ENCODE assay signal across 1 cellular context in the genomic region with DNA sequence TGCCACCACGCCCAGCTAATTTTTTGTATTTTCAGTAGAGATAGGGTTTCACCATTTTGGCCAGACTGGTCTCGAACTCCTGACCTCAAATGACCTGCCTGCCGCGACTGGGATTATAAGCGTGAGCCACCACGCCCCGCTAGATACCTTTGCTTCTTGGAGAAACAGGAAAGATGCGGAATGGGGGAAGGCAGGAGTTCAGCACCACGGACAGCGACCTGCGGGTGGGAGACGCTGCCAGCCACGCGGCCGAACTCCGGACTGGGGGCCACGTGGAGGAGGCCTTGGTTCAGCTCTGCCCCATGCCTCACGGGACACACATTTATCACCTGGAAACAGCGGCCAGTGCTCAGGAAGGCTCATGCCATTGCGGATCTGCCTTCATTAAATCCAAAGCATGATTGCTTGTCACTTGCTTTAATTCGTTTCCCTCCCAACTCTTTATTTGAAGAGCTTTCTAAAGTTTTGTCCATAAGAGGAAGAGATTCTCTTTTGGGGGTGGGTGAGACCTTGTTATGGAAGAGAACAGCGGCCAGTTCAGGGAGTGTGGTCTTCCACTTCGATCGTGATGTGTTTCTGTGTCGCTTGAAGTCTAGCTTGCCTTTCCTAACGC.
TF ChIP-seq lines count a peak whose summit lies in the region.

No MANE protein-coding gene starts in this region.

TF ChIP-seq in HepG2, 621 proteins besides CTCF, POLR2A, EP300 and RAD21 (continued from another document and continues in another):
- TF ChIP-seq, protein P1, sequence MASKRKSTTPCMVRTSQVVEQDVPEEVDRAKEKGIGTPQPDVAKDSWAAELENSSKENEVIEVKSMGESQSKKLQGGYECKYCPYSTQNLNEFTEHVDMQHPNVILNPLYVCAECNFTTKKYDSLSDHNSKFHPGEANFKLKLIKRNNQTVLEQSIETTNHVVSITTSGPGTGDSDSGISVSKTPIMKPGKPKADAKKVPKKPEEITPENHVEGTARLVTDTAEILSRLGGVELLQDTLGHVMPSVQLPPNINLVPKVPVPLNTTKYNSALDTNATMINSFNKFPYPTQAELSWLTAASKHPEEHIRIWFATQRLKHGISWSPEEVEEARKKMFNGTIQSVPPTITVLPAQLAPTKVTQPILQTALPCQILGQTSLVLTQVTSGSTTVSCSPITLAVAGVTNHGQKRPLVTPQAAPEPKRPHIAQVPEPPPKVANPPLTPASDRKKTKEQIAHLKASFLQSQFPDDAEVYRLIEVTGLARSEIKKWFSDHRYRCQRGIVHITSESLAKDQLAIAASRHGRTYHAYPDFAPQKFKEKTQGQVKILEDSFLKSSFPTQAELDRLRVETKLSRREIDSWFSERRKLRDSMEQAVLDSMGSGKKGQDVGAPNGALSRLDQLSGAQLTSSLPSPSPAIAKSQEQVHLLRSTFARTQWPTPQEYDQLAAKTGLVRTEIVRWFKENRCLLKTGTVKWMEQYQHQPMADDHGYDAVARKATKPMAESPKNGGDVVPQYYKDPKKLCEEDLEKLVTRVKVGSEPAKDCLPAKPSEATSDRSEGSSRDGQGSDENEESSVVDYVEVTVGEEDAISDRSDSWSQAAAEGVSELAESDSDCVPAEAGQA (IDR thresholded peaks at IDR 0.05; ENCODE audit: low read depth), result no peak
- TF ChIP-seq, protein P1 (CRISPR knock-in tag; IDR thresholded peaks at IDR 0.05; ENCODE audit: borderline replicate concordance), result peak; percentile 96
- TF ChIP-seq FOSL2 (CRISPR knock-in tag; IDR thresholded peaks at IDR 0.05) (peak; percentile 62), FOXJ3 (CRISPR knock-in tag; IDR thresholded peaks at IDR 0.05; ENCODE audit: borderline replicate concordance) (no peak), SALL1 (CRISPR knock-in tag; IDR thresholded peaks at IDR 0.05) (peak; percentile 98), ZMYM3 (CRISPR knock-in tag; IDR thresholded peaks at IDR 0.05) (no peak), SIN3A (IDR thresholded peaks at IDR 0.05; ENCODE audit: borderline replicate concordance, low read depth, low read length) (peak; percentile 94; the same call in 1 of the 2 replicates), ZNF354B (CRISPR knock-in tag; IDR thresholded peaks at IDR 0.05) (0 out of 2 replicates have a peak, but pooled peaks have one; percentile 56), SOX6 (IDR thresholded peaks at IDR 0.05) (no peak), SOX6 (CRISPR knock-in tag; IDR thresholded peaks at IDR 0.05) (peak; percentile 45; the same call in 1 of the 2 replicates), PCBP1 (IDR thresholded peaks at IDR 0.05; ENCODE audit: borderline replicate concordance, low read depth, low read length) (no peak), KLF11 (CRISPR knock-in tag; IDR thresholded peaks at IDR 0.05) (peak; percentile 99), ZNF180 (CRISPR knock-in tag; IDR thresholded peaks at IDR 0.05; ENCODE audit: borderline replicate concordance, low read depth) (peak; percentile 52; the same call in 1 of the 2 replicates), HMG20A (CRISPR knock-in tag; IDR thresholded peaks at IDR 0.05; ENCODE audit: borderline replicate concordance) (no peak; the same call in 1 of the 2 replicates), KLF16 (CRISPR knock-in tag; IDR thresholded peaks at IDR 0.05) (peak in 1 of 2 experiments; percentile 99; a peak in 2 of 4 replicates)
- TF ChIP-seq, protein P2, sequence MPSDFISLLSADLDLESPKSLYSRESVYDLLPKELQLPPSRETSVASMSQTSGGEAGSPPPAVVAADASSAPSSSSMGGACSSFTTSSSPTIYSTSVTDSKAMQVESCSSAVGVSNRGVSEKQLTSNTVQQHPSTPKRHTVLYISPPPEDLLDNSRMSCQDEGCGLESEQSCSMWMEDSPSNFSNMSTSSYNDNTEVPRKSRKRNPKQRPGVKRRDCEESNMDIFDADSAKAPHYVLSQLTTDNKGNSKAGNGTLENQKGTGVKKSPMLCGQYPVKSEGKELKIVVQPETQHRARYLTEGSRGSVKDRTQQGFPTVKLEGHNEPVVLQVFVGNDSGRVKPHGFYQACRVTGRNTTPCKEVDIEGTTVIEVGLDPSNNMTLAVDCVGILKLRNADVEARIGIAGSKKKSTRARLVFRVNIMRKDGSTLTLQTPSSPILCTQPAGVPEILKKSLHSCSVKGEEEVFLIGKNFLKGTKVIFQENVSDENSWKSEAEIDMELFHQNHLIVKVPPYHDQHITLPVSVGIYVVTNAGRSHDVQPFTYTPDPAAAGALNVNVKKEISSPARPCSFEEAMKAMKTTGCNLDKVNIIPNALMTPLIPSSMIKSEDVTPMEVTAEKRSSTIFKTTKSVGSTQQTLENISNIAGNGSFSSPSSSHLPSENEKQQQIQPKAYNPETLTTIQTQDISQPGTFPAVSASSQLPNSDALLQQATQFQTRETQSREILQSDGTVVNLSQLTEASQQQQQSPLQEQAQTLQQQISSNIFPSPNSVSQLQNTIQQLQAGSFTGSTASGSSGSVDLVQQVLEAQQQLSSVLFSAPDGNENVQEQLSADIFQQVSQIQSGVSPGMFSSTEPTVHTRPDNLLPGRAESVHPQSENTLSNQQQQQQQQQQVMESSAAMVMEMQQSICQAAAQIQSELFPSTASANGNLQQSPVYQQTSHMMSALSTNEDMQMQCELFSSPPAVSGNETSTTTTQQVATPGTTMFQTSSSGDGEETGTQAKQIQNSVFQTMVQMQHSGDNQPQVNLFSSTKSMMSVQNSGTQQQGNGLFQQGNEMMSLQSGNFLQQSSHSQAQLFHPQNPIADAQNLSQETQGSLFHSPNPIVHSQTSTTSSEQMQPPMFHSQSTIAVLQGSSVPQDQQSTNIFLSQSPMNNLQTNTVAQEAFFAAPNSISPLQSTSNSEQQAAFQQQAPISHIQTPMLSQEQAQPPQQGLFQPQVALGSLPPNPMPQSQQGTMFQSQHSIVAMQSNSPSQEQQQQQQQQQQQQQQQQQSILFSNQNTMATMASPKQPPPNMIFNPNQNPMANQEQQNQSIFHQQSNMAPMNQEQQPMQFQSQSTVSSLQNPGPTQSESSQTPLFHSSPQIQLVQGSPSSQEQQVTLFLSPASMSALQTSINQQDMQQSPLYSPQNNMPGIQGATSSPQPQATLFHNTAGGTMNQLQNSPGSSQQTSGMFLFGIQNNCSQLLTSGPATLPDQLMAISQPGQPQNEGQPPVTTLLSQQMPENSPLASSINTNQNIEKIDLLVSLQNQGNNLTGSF (CRISPR knock-in tag; IDR thresholded peaks at IDR 0.05), result peak; percentile 98
- TF ChIP-seq, protein P3, sequence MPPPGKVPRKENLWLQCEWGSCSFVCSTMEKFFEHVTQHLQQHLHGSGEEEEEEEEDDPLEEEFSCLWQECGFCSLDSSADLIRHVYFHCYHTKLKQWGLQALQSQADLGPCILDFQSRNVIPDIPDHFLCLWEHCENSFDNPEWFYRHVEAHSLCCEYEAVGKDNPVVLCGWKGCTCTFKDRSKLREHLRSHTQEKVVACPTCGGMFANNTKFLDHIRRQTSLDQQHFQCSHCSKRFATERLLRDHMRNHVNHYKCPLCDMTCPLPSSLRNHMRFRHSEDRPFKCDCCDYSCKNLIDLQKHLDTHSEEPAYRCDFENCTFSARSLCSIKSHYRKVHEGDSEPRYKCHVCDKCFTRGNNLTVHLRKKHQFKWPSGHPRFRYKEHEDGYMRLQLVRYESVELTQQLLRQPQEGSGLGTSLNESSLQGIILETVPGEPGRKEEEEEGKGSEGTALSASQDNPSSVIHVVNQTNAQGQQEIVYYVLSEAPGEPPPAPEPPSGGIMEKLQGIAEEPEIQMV (CRISPR knock-in tag; IDR thresholded peaks at IDR 0.05; ENCODE audit: low read depth), result peak; percentile 83
- TF ChIP-seq, protein P4, sequence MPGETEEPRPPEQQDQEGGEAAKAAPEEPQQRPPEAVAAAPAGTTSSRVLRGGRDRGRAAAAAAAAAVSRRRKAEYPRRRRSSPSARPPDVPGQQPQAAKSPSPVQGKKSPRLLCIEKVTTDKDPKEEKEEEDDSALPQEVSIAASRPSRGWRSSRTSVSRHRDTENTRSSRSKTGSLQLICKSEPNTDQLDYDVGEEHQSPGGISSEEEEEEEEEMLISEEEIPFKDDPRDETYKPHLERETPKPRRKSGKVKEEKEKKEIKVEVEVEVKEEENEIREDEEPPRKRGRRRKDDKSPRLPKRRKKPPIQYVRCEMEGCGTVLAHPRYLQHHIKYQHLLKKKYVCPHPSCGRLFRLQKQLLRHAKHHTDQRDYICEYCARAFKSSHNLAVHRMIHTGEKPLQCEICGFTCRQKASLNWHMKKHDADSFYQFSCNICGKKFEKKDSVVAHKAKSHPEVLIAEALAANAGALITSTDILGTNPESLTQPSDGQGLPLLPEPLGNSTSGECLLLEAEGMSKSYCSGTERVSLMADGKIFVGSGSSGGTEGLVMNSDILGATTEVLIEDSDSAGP (CRISPR knock-in tag; IDR thresholded peaks at IDR 0.05; ENCODE audit: borderline replicate concordance), result peak; percentile 44; the same call in 1 of the 2 replicates
- TF ChIP-seq, protein P5, sequence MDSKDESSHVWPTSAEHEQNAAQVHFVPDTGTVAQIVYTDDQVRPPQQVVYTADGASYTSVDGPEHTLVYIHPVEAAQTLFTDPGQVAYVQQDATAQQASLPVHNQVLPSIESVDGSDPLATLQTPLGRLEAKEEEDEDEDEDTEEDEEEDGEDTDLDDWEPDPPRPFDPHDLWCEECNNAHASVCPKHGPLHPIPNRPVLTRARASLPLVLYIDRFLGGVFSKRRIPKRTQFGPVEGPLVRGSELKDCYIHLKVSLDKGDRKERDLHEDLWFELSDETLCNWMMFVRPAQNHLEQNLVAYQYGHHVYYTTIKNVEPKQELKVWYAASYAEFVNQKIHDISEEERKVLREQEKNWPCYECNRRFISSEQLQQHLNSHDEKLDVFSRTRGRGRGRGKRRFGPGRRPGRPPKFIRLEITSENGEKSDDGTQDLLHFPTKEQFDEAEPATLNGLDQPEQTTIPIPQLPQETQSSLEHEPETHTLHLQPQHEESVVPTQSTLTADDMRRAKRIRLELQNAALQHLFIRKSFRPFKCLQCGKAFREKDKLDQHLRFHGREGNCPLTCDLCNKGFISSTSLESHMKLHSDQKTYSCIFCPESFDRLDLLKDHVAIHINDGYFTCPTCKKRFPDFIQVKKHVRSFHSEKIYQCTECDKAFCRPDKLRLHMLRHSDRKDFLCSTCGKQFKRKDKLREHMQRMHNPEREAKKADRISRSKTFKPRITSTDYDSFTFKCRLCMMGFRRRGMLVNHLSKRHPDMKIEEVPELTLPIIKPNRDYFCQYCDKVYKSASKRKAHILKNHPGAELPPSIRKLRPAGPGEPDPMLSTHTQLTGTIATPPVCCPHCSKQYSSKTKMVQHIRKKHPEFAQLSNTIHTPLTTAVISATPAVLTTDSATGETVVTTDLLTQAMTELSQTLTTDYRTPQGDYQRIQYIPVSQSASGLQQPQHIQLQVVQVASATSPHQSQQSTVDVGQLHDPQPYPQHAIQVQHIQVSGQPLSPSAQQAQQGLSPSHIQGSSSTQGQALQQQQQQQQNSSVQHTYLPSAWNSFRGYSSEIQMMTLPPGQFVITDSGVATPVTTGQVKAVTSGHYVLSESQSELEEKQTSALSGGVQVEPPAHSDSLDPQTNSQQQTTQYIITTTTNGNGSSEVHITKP (CRISPR knock-in tag; IDR thresholded peaks at IDR 0.05; ENCODE audit: low read depth), result no peak
- TF ChIP-seq, protein P6, sequence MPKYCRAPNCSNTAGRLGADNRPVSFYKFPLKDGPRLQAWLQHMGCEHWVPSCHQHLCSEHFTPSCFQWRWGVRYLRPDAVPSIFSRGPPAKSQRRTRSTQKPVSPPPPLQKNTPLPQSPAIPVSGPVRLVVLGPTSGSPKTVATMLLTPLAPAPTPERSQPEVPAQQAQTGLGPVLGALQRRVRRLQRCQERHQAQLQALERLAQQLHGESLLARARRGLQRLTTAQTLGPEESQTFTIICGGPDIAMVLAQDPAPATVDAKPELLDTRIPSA (CRISPR knock-in tag; IDR thresholded peaks at IDR 0.05; ENCODE audit: borderline replicate concordance), result peak; percentile 72; the same call in 1 of the 2 replicates
- TF ChIP-seq, protein P7, sequence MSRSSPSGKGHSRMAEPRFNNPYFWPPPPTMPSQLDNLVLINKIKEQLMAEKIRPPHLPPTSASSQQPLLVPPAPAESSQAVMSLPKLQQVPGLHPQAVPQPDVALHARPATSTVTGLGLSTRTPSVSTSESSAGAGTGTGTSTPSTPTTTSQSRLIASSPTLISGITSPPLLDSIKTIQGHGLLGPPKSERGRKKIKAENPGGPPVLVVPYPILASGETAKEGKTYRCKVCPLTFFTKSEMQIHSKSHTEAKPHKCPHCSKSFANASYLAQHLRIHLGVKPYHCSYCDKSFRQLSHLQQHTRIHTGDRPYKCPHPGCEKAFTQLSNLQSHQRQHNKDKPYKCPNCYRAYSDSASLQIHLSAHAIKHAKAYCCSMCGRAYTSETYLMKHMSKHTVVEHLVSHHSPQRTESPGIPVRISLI (CRISPR knock-in tag; IDR thresholded peaks at IDR 0.05; ENCODE audit: borderline replicate concordance), result peak; percentile 35; the same call in 1 of the 2 replicates
- TF ChIP-seq, protein P8, sequence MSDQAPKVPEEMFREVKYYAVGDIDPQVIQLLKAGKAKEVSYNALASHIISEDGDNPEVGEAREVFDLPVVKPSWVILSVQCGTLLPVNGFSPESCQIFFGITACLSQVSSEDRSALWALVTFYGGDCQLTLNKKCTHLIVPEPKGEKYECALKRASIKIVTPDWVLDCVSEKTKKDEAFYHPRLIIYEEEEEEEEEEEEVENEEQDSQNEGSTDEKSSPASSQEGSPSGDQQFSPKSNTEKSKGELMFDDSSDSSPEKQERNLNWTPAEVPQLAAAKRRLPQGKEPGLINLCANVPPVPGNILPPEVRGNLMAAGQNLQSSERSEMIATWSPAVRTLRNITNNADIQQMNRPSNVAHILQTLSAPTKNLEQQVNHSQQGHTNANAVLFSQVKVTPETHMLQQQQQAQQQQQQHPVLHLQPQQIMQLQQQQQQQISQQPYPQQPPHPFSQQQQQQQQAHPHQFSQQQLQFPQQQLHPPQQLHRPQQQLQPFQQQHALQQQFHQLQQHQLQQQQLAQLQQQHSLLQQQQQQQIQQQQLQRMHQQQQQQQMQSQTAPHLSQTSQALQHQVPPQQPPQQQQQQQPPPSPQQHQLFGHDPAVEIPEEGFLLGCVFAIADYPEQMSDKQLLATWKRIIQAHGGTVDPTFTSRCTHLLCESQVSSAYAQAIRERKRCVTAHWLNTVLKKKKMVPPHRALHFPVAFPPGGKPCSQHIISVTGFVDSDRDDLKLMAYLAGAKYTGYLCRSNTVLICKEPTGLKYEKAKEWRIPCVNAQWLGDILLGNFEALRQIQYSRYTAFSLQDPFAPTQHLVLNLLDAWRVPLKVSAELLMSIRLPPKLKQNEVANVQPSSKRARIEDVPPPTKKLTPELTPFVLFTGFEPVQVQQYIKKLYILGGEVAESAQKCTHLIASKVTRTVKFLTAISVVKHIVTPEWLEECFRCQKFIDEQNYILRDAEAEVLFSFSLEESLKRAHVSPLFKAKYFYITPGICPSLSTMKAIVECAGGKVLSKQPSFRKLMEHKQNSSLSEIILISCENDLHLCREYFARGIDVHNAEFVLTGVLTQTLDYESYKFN (CRISPR knock-in tag; conservative IDR thresholded peaks at IDR 0.05), result no peak
- TF ChIP-seq, protein P9, sequence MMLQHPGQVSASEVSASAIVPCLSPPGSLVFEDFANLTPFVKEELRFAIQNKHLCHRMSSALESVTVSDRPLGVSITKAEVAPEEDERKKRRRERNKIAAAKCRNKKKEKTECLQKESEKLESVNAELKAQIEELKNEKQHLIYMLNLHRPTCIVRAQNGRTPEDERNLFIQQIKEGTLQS (CRISPR knock-in tag; IDR thresholded peaks at IDR 0.05), result peak; percentile 71
